Comparison of ENCODE assay signal across 8 cellular contexts in genomic region chr14:31205681-31206535, GRCh38. TPM values are rescaled to one million over a fixed set of nuclear protein-coding genes. Genes with fewer than 3 reads are reported as not detected.
DNase-seq lines count a peak whose midpoint lies in the region; ATAC-seq and TF ChIP-seq lines count a peak whose summit lies in the region.

No MANE protein-coding gene starts in this region.

- peak overlapping the region; percentile 75 for H3K27ac Mint-ChIP-seq in activated naive CD8-positive, alpha-beta T cell treated with anti-CD3 and anti-CD28 coated beads for 36 hours

- H3K36me3 Mint-ChIP-seq in activated naive CD8-positive, alpha-beta T cell treated with anti-CD3 and anti-CD28 coated beads for 36 hours: peaks cover 25% of the 10 kb centered on the region

- H3K9me3 ChIP-seq in MG63 (no peaks in the 10 kb centered on the region), iPS-18c (ENCODE audit: control insufficient read depth, insufficient read depth, low read length) (no peaks in the 10 kb centered on the region), spleen (no peaks in the 10 kb centered on the region)

- no peak for TF ChIP-seq CTCF in spleen (IDR thresholded peaks at IDR 0.05 in 8 of 11, conservative IDR thresholded peaks at IDR 0.05 in 3 of 11)

- H3K4me3 ChIP-seq in MG63 (peak overlapping the region; percentile 66), iPS-18c (ENCODE audit: insufficient read depth, low read depth, low read length) (peak overlapping the region; percentile 94), spleen (peak overlapping the region; percentile 66 to 84 (median 72))

- ATAC-seq in GM21528 (IDR thresholded peaks at IDR 0.05; ENCODE audit: low FRiP score, unreplicated experiment): no peak

- DNase-seq in GM03348 (ENCODE audit: low spot score) (peak; percentile 58), MG63 (no peak), spleen (no peak), UCSD-AML1 (lab: John Stamatoyannopoulos, UW; ENCODE audit: unreplicated experiment) (no peak)
- DNase-seq in activated naive CD8-positive, alpha-beta T cell treated with anti-CD3 and anti-CD28 coated beads for 36 hours: no peak
- no peak for DNase-seq in stimulated activated CD4-positive, alpha-beta T cell treated with anti-CD3 and anti-CD28 coated beads, Interleukin-12 subunit alpha, Interleukin-12 subunit beta, amount 100 ng/mL, for 4 hours

- H3K4me3 Mint-ChIP-seq in activated naive CD8-positive, alpha-beta T cell treated with anti-CD3 and anti-CD28 coated beads for 36 hours: peak overlapping the region; percentile 87

- peak overlapping the region; percentile 97 to 99 (median 98) for H3K27ac ChIP-seq in spleen

- H3K27me3 Mint-ChIP-seq in activated naive CD8-positive, alpha-beta T cell treated with anti-CD3 and anti-CD28 coated beads for 36 hours: no peaks in the 10 kb centered on the region

- H3K9me3 Mint-ChIP-seq in activated naive CD8-positive, alpha-beta T cell treated with anti-CD3 and anti-CD28 coated beads for 36 hours: peaks cover 3% of the 10 kb centered on the region

- TF ChIP-seq POLR2A in spleen (IDR thresholded peaks at IDR 0.05): no peak

- intact Hi-C loops in spleen (cut with DNase I; ENCODE audit: low total_unique reads): no loop called here

- H3K27me3 ChIP-seq in MG63 (no peaks in the 10 kb centered on the region), spleen (replicated peaks in 1 of 7) (no peaks in the 10 kb centered on the region)

- H3K4me1 Mint-ChIP-seq in activated naive CD8-positive, alpha-beta T cell treated with anti-CD3 and anti-CD28 coated beads for 36 hours: peaks cover 41% of the 10 kb centered on the region

- peaks cover 24 to 79% (median 41%) of the 10 kb centered on the region in 6 donors for H3K4me1 ChIP-seq in spleen

- WGBS in spleen, 5 donors: 9 to 18% (median 11%) methylated on average over 9 of the region's 9 CpGs

- H3K36me3 ChIP-seq in MG63: peaks cover 20% of the 10 kb centered on the region
- peaks cover 0 to 34% (median 10%) of the 10 kb centered on the region in 6 donors for H3K36me3 ChIP-seq in spleen

RNA-seq across cellular contexts. Expression of gene HECTD1, which starts 1.7 kb away (rescaled TPM):
- total RNA-seq in MG63 (2014; rRNA removed; shearing (Covaris generic); ENCODE audit: low replicate concordance): 37.7 and 51.3 TPM in 2 replicates
- total RNA-seq in activated naive CD8-positive, alpha-beta T cell treated with anti-CD3 and anti-CD28 coated beads for 36 hours: 10 to 100 TPM; 78.6 to 89.2 TPM
- 100 to 1,000 TPM; 133 to 176 (median 160) TPM for total RNA-seq in spleen
- 10 to 100 TPM; 27.6 to 31.4 (median 28.6) TPM for polyA plus RNA-seq in spleen
